ENCODE assay signal across 8 cellular contexts in the genomic region with DNA sequence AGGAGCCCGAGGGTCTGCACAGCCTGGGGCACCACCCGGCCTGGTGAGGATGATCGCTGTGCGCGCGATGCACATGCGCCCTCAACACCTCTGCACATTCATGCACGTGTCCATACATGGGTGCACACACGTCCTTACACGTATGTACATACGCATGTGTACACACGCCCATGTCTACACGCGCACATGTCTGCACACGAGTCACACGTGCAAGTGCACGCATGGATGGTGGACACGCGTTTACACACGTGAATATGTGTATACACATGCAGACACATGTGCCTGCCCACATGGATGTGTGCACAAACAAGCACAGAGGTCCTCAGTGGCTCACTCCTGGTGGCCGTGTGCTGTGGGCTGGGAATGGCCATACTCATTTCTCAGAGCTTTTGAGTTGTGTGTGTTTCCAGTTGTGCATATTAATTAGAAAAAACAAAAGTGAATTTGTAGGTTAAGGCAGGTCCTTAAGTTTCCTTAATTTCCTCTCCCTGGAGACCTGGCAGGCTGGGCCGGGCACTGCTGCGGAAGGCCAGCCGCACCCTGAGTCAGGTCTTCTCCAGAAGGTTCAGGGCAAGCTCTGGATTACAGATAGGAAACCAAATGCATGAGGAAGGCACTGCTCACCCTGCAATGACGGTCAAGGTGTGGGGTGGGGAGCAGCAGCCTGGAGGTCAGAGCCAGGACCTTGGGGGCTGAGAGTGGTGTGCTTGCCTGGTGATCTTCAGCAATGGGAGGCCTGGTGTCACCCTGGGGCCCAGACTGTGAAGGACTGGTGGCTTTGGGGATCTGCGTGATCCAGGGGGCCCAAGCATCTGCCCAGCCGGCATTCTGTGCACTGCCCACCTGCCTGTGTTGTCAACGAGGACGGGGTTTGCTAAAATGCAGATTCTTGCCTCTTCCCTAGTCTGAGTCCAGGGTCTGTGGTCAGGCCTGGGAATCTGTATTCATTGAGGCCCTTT. TPM values are rescaled to one million over a fixed set of nuclear protein-coding genes. Genes with fewer than 3 reads are reported as not detected.
DNase-seq lines count a peak whose midpoint lies in the region; ATAC-seq and TF ChIP-seq lines count a peak whose summit lies in the region.
"Had no signal": no experiment of that assay in that cellular context is flagged by ENCODE, and none has a peak within 500 bp of the region (broad histone marks: within the 10 kb centered on the region; RNA-seq: fewer than 3 reads in every experiment).

No MANE protein-coding gene starts in this region.

- DNase-seq in RPMI7951 (ENCODE audit: low read depth) (peak; percentile 19), right lobe of liver (peak in 2 of 3 donors; percentile 60 to 64), testis (peak; percentile 43), DMS 273 (lab: John Stamatoyannopoulos, UW; ENCODE audit: unreplicated experiment) (no peak)
- DNase-seq in activated effector memory CD4-positive, alpha-beta T cell treated with Interleukin-2 at 50 U/mL for 16 hours: peak; percentile 31

- H3K4me1 ChIP-seq in right lobe of liver (peaks cover 0 to 28% (median 9%) of the 10 kb centered on the region in 4 donors), testis (peaks cover 2% of the 10 kb centered on the region)

- ATAC-seq in right lobe of liver (no peak), GM21825 (IDR thresholded peaks at IDR 0.05; ENCODE audit: unreplicated experiment) (no peak), HG03025 (IDR thresholded peaks at IDR 0.05; ENCODE audit: low FRiP score, unreplicated experiment) (no peak)
- ATAC-seq: heart left ventricle had no signal

- H3K27me3 ChIP-seq in right lobe of liver: no peaks in the 10 kb centered on the region
- no peaks in the 10 kb centered on the region for H3K27me3 ChIP-seq in testis
- H3K27me3 ChIP-seq: heart left ventricle had no signal

- intact Hi-C loops in right lobe of liver (cut with DNase I) (loop anchor here in 1 of 2 donors (5.0 kb wide), 1 partner anchor 277 kb away; no protein-coding TSS in a partner anchor), testis (cut with DNase I; ENCODE audit: low total_unique reads) (no loop called here)

- no peak overlapping the region for H3K4me3 ChIP-seq in right lobe of liver
- H3K4me3 ChIP-seq in testis: no peak overlapping the region
- H3K4me3 ChIP-seq: heart left ventricle had no signal

- H3K27ac ChIP-seq in right lobe of liver: no peak overlapping the region
- H3K27ac ChIP-seq in testis: no peak overlapping the region
- H3K27ac ChIP-seq: heart left ventricle had no signal

- TF ChIP-seq POLR2A in right lobe of liver (IDR thresholded peaks at IDR 0.05) (no peak), testis (IDR thresholded peaks at IDR 0.05) (no peak)

- WGBS in right lobe of liver (ENCODE audit: insufficient coverage, low coverage, low lambda C conversion rate, missing lambda C conversion rate): 78% methylated on average over 4 of the region's 29 CpGs
- WGBS in testis, 2 donors: 22 to 39% methylated on average over 20 to 28 of the region's 29 CpGs

- no peaks in the 10 kb centered on the region for H3K9me3 ChIP-seq in right lobe of liver
- H3K9me3 ChIP-seq in testis: no peaks in the 10 kb centered on the region

- TF ChIP-seq CTCF in right lobe of liver (IDR thresholded peaks at IDR 0.05) (no peak), testis (IDR thresholded peaks at IDR 0.05) (no peak)

- H3K36me3 ChIP-seq in right lobe of liver: no peaks in the 10 kb centered on the region
- H3K36me3 ChIP-seq in testis (ENCODE audit: low read depth, missing control alignments): no peaks in the 10 kb centered on the region
- H3K36me3 ChIP-seq: heart left ventricle had no signal

RNA-seq across cellular contexts. Expression of a gene that starts 1.3 kb away (rescaled TPM):
- not detected in 2 replicates for total RNA-seq in RPMI7951 (2014; rRNA removed; shearing (Covaris generic))
- total RNA-seq in right lobe of liver (10 to 100 TPM in 4 of 6 experiments, not detected in 2; 17.4 to 91.1 (median 42.6) TPM), testis (not detected)
- polyA plus RNA-seq in testis (ENCODE audit: insufficient read depth, low read depth, low replicate concordance): not detected
- polyA plus RNA-seq: heart left ventricle had no signal

RNA-seq across cellular contexts. Expression of a gene that starts 29.8 kb away (rescaled TPM):
- 15.8 and 16.3 TPM in 2 replicates for total RNA-seq in RPMI7951 (2014; rRNA removed; shearing (Covaris generic))
- total RNA-seq in right lobe of liver: 10 to 100 TPM; 16.6 to 24.0 (median 19.9) TPM
- total RNA-seq in testis: 10 to 100 TPM; 52.4 to 54.9 TPM
- polyA plus RNA-seq in testis (ENCODE audit: insufficient read depth, low read depth, low replicate concordance): 91.4 TPM
